Comparison of ENCODE assay signal across 19 cellular contexts in genomic region chr5:144487207-144487606, GRCh38.
A peak's percentile ranks its signal among the peaks of the same experiment; 100 is the strongest.
DNase-seq lines count a peak whose midpoint lies in the region; ATAC-seq and TF ChIP-seq lines count a peak whose summit lies in the region.
"Had no signal": no experiment of that assay in that cellular context is flagged by ENCODE, and none has a peak within 500 bp of the region (broad histone marks: within the 10 kb centered on the region; RNA-seq: fewer than 3 reads in every experiment).

No MANE protein-coding gene starts in this region.

- no peak overlapping the region for H3K4me3 ChIP-seq in GM06990 (replicated peaks; ENCODE audit: low read depth, low read length)
- H3K4me3 ChIP-seq in HCT116 (replicated peaks in 1 of 2; ENCODE audit: low read depth in 1 of 2, low read length in 2 of 2): no peak overlapping the region
- H3K4me3 ChIP-seq in iPS-20b (ENCODE audit: low read length): peak overlapping the region; percentile 53
- H3K4me3 ChIP-seq: breast epithelium, dorsolateral prefrontal cortex, SJCRH30 had no signal

- H3K27ac ChIP-seq in HCT116 (ENCODE audit: low read depth, low read length) (no peak overlapping the region), iPS-20b (ENCODE audit: low read length) (no peak overlapping the region)
- H3K27ac ChIP-seq: breast epithelium, parathyroid adenoma, SJCRH30 had no signal

- H3K36me3 ChIP-seq in GM06990 (ENCODE audit: control insufficient read depth, insufficient read depth, low read length) (no peaks in the 10 kb centered on the region), HCT116 (ENCODE audit: control insufficient read depth in 1 of 2, insufficient read depth in 2 of 2, low read length in 2 of 2) (no peaks in the 10 kb centered on the region), iPS-20b (ENCODE audit: insufficient read depth, low read depth, low read length) (no peaks in the 10 kb centered on the region)
- H3K36me3 ChIP-seq: breast epithelium, SJCRH30 had no signal

- H2AFZ ChIP-seq in HCT116 (ENCODE audit: low read depth, low read length, poor library complexity, severe bottlenecking): no peak overlapping the region
- H2AFZ ChIP-seq: parathyroid adenoma had no signal

- CTCF ChIA-PET in HCT116 (lab: Charles Lee) (no interaction called here), WTC11 (lab: Charles Lee) (interaction anchor here (0.5 to 3.0 kb wide), 19 partner anchors 12 to 860 kb away, joined by 3 to 23 read pairs (median 3); no protein-coding TSS in a partner anchor)

- H3K9ac ChIP-seq in HCT116 (ENCODE audit: low read length) (no peak overlapping the region), iPS-20b (ENCODE audit: low read depth, low read length) (peak overlapping the region; percentile 48; the same call in 1 of the 2 replicates)
- H3K9ac ChIP-seq: parathyroid adenoma had no signal

- H4K20me1 ChIP-seq in HCT116 (ENCODE audit: insufficient read depth): no peaks in the 10 kb centered on the region

- no peak overlapping the region for H3K27ac Mint-ChIP-seq in WTC11
- H3K27ac Mint-ChIP-seq: activated B cell treated with CpG ODN at 0.5 μM for 24 hours; activated CD8-positive, alpha-beta T cell treated with anti-CD3 and anti-CD28 coated beads, Interleukin-2, amount 10 ng/mL, durations not matched to agents 7 days and 5 days; activated T-helper 1 cell treated with anti-CD3 and anti-CD28 coated beads, Interleukin-12 subunit alpha, Interleukin-12 subunit beta, Interleukin-2, Interleukin-4 antibody, amounts not matched to agents 30 ng/mL and 10 ng/mL and 1 ng/mL, durations not matched to agents 14 hours and 24 hours and 36 hours; naive thymus-derived CD4-positive, alpha-beta T cell; T-helper 17 cell had no signal

- H3K79me2 ChIP-seq in HCT116 (ENCODE audit: insufficient read depth, low read length): no peaks in the 10 kb centered on the region
- H3K79me2 ChIP-seq: parathyroid adenoma had no signal

- 0 out of 2 replicates have a peak, but pooled peaks cover 3% of the 10 kb centered on the region for H3K9me3 Mint-ChIP-seq in WTC11

- H3K4me1 ChIP-seq in HCT116 (ENCODE audit: control insufficient read depth in 1 of 2, insufficient read depth in 2 of 2, low read length in 2 of 2) (no peaks in the 10 kb centered on the region), iPS-20b (ENCODE audit: insufficient read depth, low read length) (peaks cover 29% of the 10 kb centered on the region)
- H3K4me1 ChIP-seq: breast epithelium, parathyroid adenoma, SJCRH30 had no signal

- RAD21 ChIA-PET in HCT116 (lab: Charles Lee; ENCODE audit: low non-redundant PET in 1 of 2, low total read pairs in 2 of 2, uncharacterized antibody in 2 of 2, unreplicated experiment in 2 of 2): no interaction called here

- DNase-seq in GM06990 (ENCODE audit: extremely low read depth, insufficient read length): no peak
- no peak for DNase-seq in HCT116 (ENCODE audit: low read depth, low spot score)
- DNase-seq in WTC11 (ENCODE audit: low spot score): peak; percentile 46
- no peak for DNase-seq in pons (ENCODE audit: low spot score)
- no peak for DNase-seq in ureter (ENCODE audit: low spot score)
- DNase-seq in stimulated activated CD4-positive, alpha-beta T cell treated with anti-CD3 and anti-CD28 coated beads, Interleukin-4, amount 100 ng/mL, for 4 hours: no peak
- DNase-seq: activated B cell treated with CpG ODN at 0.5 μM for 24 hours; activated CD8-positive, alpha-beta T cell treated with anti-CD3 and anti-CD28 coated beads, Interleukin-2, amount 10 ng/mL, durations not matched to agents 7 days and 5 days; dorsolateral prefrontal cortex; erythroblast; naive thymus-derived CD4-positive, alpha-beta T cell; NCI-H1436 treated with DMSO at 0.1 percent for 48 hours; NCI-H446 treated with DMSO at 0.1 percent for 48 hours; T-helper 17 cell had no signal

- TF ChIP-seq CTCF in GM06990 (IDR thresholded peaks at IDR 0.05; ENCODE audit: insufficient read depth, low read length, poor library complexity, severe bottlenecking) (peak; percentile 13), HCT116 (IDR thresholded peaks at IDR 0.05 in 2 of 3, conservative IDR thresholded peaks at IDR 0.05 in 1 of 3; ENCODE audit: borderline replicate concordance in 1 of 3, insufficient read depth in 1 of 3, low read depth in 2 of 3, low read length in 2 of 3) (0 out of 6 replicates have a peak, but pooled peaks of 1 of the 3 experiments have one; percentile 8), WTC11 (IDR thresholded peaks at IDR 0.05) (no peak)

- TF ChIP-seq RAD21 in HCT116 (IDR thresholded peaks at IDR 0.05; ENCODE audit: low read depth): 0 out of 2 replicates have a peak, but pooled peaks have one; percentile 21

- POLR2A ChIA-PET in HCT116 (lab: Charles Lee): no interaction called here
- POLR2A ChIA-PET in WTC11 (lab: Charles Lee): no interaction called here

- BruUV-seq in HCT116 (replicated peaks; lab: Mats Ljungman, UMichigan): no TSS peak

- H3K27me3 ChIP-seq in GM06990 (replicated peaks; ENCODE audit: control insufficient read depth, insufficient read depth, low read length): no peaks in the 10 kb centered on the region; the same call in 1 of the 2 replicates
- H3K27me3 ChIP-seq in HCT116 (ENCODE audit: insufficient read depth, low read length): peaks cover 11% of the 10 kb centered on the region; the same call in 1 of the 2 replicates
- H3K27me3 ChIP-seq in iPS-20b (ENCODE audit: insufficient read depth, low read length): no peaks in the 10 kb centered on the region
- H3K27me3 ChIP-seq: breast epithelium, dorsolateral prefrontal cortex, SJCRH30 had no signal

- ATAC-seq in HCT116: no peak
- ATAC-seq in WTC11: peak; percentile 91
- ATAC-seq: activated CD8-positive, alpha-beta T cell treated with anti-CD3 and anti-CD28 coated beads, Interleukin-2, amount 10 ng/mL, durations not matched to agents 7 days and 5 days; naive thymus-derived CD4-positive, alpha-beta T cell; T-helper 17 cell had no signal

- H3K9me3 ChIP-seq in HCT116 (ENCODE audit: control insufficient read depth in 1 of 2, insufficient read depth in 1 of 2, low read depth in 1 of 2, low read length in 2 of 2) (no peaks in the 10 kb centered on the region), iPS-20b (ENCODE audit: insufficient read depth, low read depth, low read length) (no peaks in the 10 kb centered on the region)
- H3K9me3 ChIP-seq: SJCRH30 had no signal

- H3K4me1 Mint-ChIP-seq in WTC11: peaks cover 38% of the 10 kb centered on the region
- H3K4me1 Mint-ChIP-seq: activated B cell treated with CpG ODN at 0.5 μM for 24 hours; naive thymus-derived CD4-positive, alpha-beta T cell; T-helper 17 cell had no signal

- peak overlapping the region; percentile 41 for H3K4me3 Mint-ChIP-seq in WTC11
- H3K4me3 Mint-ChIP-seq: activated B cell treated with CpG ODN at 0.5 μM for 24 hours; activated CD8-positive, alpha-beta T cell treated with anti-CD3 and anti-CD28 coated beads, Interleukin-2, amount 10 ng/mL, durations not matched to agents 7 days and 5 days; activated T-helper 1 cell treated with anti-CD3 and anti-CD28 coated beads, Interleukin-12 subunit alpha, Interleukin-12 subunit beta, Interleukin-2, Interleukin-4 antibody, amounts not matched to agents 30 ng/mL and 10 ng/mL and 1 ng/mL, durations not matched to agents 14 hours and 24 hours and 36 hours; naive thymus-derived CD4-positive, alpha-beta T cell; T-helper 17 cell had no signal

- intact Hi-C loops in HCT116 (cut with micrococcal nuclease): no loop called here

- no peaks in the 10 kb centered on the region for H3K9me2 ChIP-seq in HCT116 (ENCODE audit: insufficient read depth)

- H3K4me2 ChIP-seq in HCT116 (ENCODE audit: low read length): no peak overlapping the region

- H3K36me3 Mint-ChIP-seq in WTC11: no peaks in the 10 kb centered on the region
- H3K36me3 Mint-ChIP-seq: naive thymus-derived CD4-positive, alpha-beta T cell had no signal

- peaks cover 42% of the 10 kb centered on the region for H3K27me3 Mint-ChIP-seq in WTC11 (ENCODE audit: low read depth)
- H3K27me3 Mint-ChIP-seq: activated B cell treated with CpG ODN at 0.5 μM for 24 hours; naive thymus-derived CD4-positive, alpha-beta T cell; T-helper 17 cell had no signal

- no peak for TF ChIP-seq POLR2A in HCT116 (IDR thresholded peaks at IDR 0.05; ENCODE audit: borderline replicate concordance, extremely low read depth, insufficient read depth, insufficient read length)

TF ChIP-seq in HCT116, 20 proteins besides CTCF, POLR2A, EP300 and RAD21 (continues in another document):
- no peak for TF ChIP-seq EZH2phosphoT487 (IDR thresholded peaks at IDR 0.05; ENCODE audit: borderline replicate concordance)
- no peak for TF ChIP-seq ELF1 (IDR thresholded peaks at IDR 0.05; ENCODE audit: borderline replicate concordance, low read depth)
- no peak for TF ChIP-seq SRF (IDR thresholded peaks at IDR 0.05; ENCODE audit: low read depth)
- TF ChIP-seq ZNF274 (IDR thresholded peaks at IDR 0.05; ENCODE audit: low read depth, low read length): no peak
- no peak for TF ChIP-seq EGR1 (IDR thresholded peaks at IDR 0.05; ENCODE audit: low read depth)
- TF ChIP-seq SP1 (IDR thresholded peaks at IDR 0.05; ENCODE audit: low read depth): no peak
- no peak for TF ChIP-seq SIN3A (IDR thresholded peaks at IDR 0.05; ENCODE audit: low read depth)

TF ChIP-seq in WTC11, 78 proteins besides CTCF, POLR2A, EP300 and RAD21 (continues in another document):
- no peak for TF ChIP-seq CREM (CRISPR knock-in tag; IDR thresholded peaks at IDR 0.05)
